In genomic region chr12:110280784-110281548, GRCh38 we compare ENCODE assay signal across 8 cellular contexts. TPM values are rescaled to one million over a fixed set of nuclear protein-coding genes. Genes with fewer than 3 reads are reported as not detected.
DNase-seq lines count a peak whose midpoint lies in the region; ATAC-seq and TF ChIP-seq lines count a peak whose summit lies in the region.

TSS of gene ATP2A2 (plus strand) at chr12:110281247. CDS start at chr12:110281790, 543 bp downstream.

- H3K4me3 ChIP-seq in suprapubic skin: peak within 1 kb of the TSS; percentile 86

- TF ChIP-seq POLR2A in suprapubic skin (IDR thresholded peaks at IDR 0.05): peak; percentile 27 to 94

- H3K36me3 ChIP-seq in suprapubic skin: peaks cover 4% of the 10 kb centered on the region

- DNase-seq in GM10248 (ENCODE audit: extremely low spot score) (peak; percentile 97), NCI-H1092 (lab: John Stamatoyannopoulos, UW) (peak; percentile 82), glomerular endothelial cell (ENCODE audit: extremely low read depth, low read depth, low spot score) (no peak), omental fat pad (ENCODE audit: low spot score) (peak; percentile 48), suprapubic skin (ENCODE audit: low spot score in 2 of 2) (peak; percentile 89 to 94)
- peak; percentile 91 for DNase-seq in activated naive CD4-positive, alpha-beta T cell treated with anti-CD3 and anti-CD28 coated beads, Interleukin-2, amount 50 U/mL, for 16 hours

- POLR2A ChIA-PET in GM10248 (lab: Yijun Ruan, JAX): interaction anchor here (0.6 to 1.0 kb wide), 3 partner anchors 8 to 32 kb away, joined by 3 to 5 read pairs (median 4); no protein-coding TSS in a partner anchor

- H3K27me3 ChIP-seq in suprapubic skin: no peaks in the 10 kb centered on the region

- peaks cover 49% of the 10 kb centered on the region for H3K4me1 ChIP-seq in suprapubic skin

- ATAC-seq in HG02571 (IDR thresholded peaks at IDR 0.05; ENCODE audit: unreplicated experiment): peak; percentile 71
- ATAC-seq in SK-N-SH treated with all-trans-retinoic acid at 6 μM for 48 hours: peak; percentile 76
- peak; percentile 93 for ATAC-seq in omental fat pad (ENCODE audit: low FRiP score)

- CTCF ChIA-PET in GM10248 (lab: Yijun Ruan, JAX): interaction anchor here (0.6 to 2.5 kb wide), 6 partner anchors 8 to 178 kb away, joined by 3 to 8 read pairs (median 4); no protein-coding TSS in a partner anchor

- no peak for TF ChIP-seq CTCF in GM10248 (IDR thresholded peaks at IDR 0.05; ENCODE audit: control extremely low read depth, extremely low read depth, low read depth, missing control alignments)
- no peak for TF ChIP-seq CTCF in omental fat pad (IDR thresholded peaks at IDR 0.05)
- TF ChIP-seq CTCF in suprapubic skin (IDR thresholded peaks at IDR 0.05): no peak

- peak within 1 kb of the TSS; percentile 99 for H3K27ac ChIP-seq in suprapubic skin

- no peaks in the 10 kb centered on the region for H3K9me3 ChIP-seq in suprapubic skin

- TF ChIP-seq EP300 in suprapubic skin (IDR thresholded peaks at IDR 0.05): no peak

- 0% methylated on average over 8 of the region's 108 CpGs for WGBS in suprapubic skin

TF ChIP-seq in SK-N-SH treated with all-trans-retinoic acid at 6 μM for 48 hours, 23 proteins besides CTCF, POLR2A, EP300 and RAD21:
- TF ChIP-seq ZC3H10 (CRISPR knock-in tag; IDR thresholded peaks at IDR 0.05) (no peak), PATZ1 (CRISPR knock-in tag; IDR thresholded peaks at IDR 0.05; ENCODE audit: borderline replicate concordance) (no peak), ESRRG (CRISPR knock-in tag; IDR thresholded peaks at IDR 0.05) (no peak), PPARA (CRISPR knock-in tag; IDR thresholded peaks at IDR 0.05; ENCODE audit: borderline replicate concordance) (no peak), TSHZ2 (CRISPR knock-in tag; IDR thresholded peaks at IDR 0.05) (no peak)

RNA-seq across cellular contexts. Expression of gene ATP2A2, which starts in this region (rescaled TPM):
- total RNA-seq in glomerular endothelial cell (147 and 176 TPM in 2 replicates), omental fat pad (100 to 1,000 TPM; 116 to 238 (median 132) TPM), suprapubic skin (100 to 1,000 TPM in 3 of 4 donors, 10 to 100 TPM in 1; 95.9 to 138 (median 118) TPM)
